10 cellular contexts compared by ENCODE assay signal in the genomic region with DNA sequence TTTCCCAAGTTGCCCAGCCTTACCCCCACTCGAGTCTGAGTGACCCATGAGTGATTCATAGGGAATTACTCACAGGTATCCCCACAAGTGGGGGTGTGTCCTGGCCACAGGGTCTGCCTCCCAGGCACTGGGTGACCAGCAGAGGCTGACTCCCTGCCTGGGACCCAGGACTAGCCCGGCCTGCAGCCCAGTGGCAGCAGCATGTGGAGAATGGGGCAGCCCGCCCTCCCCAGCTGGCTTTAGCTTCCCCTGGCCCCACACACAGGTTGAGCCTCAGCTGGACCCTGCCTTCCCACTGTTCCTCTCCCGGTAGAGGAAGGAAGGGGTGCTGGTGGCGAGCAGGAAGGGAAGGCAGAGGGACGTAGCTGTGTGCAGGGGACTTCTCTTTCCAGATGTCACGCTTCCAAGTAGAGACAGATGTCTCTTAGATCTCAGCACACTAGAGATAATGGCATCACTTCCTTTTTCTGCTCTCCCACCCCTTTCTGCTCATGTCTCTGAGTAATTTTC. TPM values are rescaled to one million over a fixed set of nuclear protein-coding genes. Genes with fewer than 3 reads are reported as not detected.
DNase-seq lines count a peak whose midpoint lies in the region; ATAC-seq and TF ChIP-seq lines count a peak whose summit lies in the region.
"Had no signal": no experiment of that assay in that cellular context is flagged by ENCODE, and none has a peak within 500 bp of the region (broad histone marks: within the 10 kb centered on the region; RNA-seq: fewer than 3 reads in every experiment).

No MANE protein-coding gene starts in this region.

- ATAC-seq in effector memory CD8-positive, alpha-beta T cell (replicated peaks), result no peak

- no peaks in the 10 kb centered on the region for H3K9me3 Mint-ChIP-seq in nephron
- no peaks in the 10 kb centered on the region for H3K9me3 Mint-ChIP-seq in effector memory CD8-positive, alpha-beta T cell

- H3K27ac ChIP-seq in smooth muscle cell (ENCODE audit: low read depth), result no peak overlapping the region
- H3K27ac ChIP-seq: SK-N-MC had no signal

- no peaks in the 10 kb centered on the region for H3K27me3 Mint-ChIP-seq in nephron (ENCODE audit: low read depth)
- H3K27me3 Mint-ChIP-seq in effector memory CD8-positive, alpha-beta T cell, result peaks cover 0 to 4% of the 10 kb centered on the region in 2 donors

- no peaks in the 10 kb centered on the region for H3K79me2 ChIP-seq in smooth muscle cell (ENCODE audit: low read depth)

- TF ChIP-seq CTCF in nephron (IDR thresholded peaks at IDR 0.05; ENCODE audit: unreplicated experiment in 3 of 3) (no peak), smooth muscle cell (IDR thresholded peaks at IDR 0.05; ENCODE audit: borderline replicate concordance, insufficient read depth, poor library complexity, severe bottlenecking) (no peak)

- H3K4me3 ChIP-seq in smooth muscle cell, result no peak overlapping the region
- H3K4me3 ChIP-seq: SK-N-MC had no signal

- H4K20me1 ChIP-seq in smooth muscle cell (ENCODE audit: low read depth), result no peaks in the 10 kb centered on the region

- H2AFZ ChIP-seq in smooth muscle cell (ENCODE audit: low read depth), result no peak overlapping the region

- H3K27ac Mint-ChIP-seq in nephron, result peak overlapping the region; percentile 50 to 78 (median 75)
- H3K27ac Mint-ChIP-seq in effector memory CD8-positive, alpha-beta T cell, result no peak overlapping the region

- H3K27me3 ChIP-seq in smooth muscle cell (ENCODE audit: low read depth), result no peaks in the 10 kb centered on the region

- no peaks in the 10 kb centered on the region for H3K9me3 ChIP-seq in smooth muscle cell (replicated peaks; ENCODE audit: low read depth)

- H3K4me1 Mint-ChIP-seq in nephron, result peaks cover 35% of the 10 kb centered on the region
- H3K4me1 Mint-ChIP-seq in effector memory CD8-positive, alpha-beta T cell (ENCODE audit: low read depth in 2 of 2), result peaks cover 0 to 4% of the 10 kb centered on the region in 2 donors

- H3K9ac ChIP-seq in smooth muscle cell (ENCODE audit: low read depth), result no peak overlapping the region

- no peaks in the 10 kb centered on the region for H3K36me3 ChIP-seq in smooth muscle cell (ENCODE audit: low read depth)

- no peak overlapping the region for H3K4me3 Mint-ChIP-seq in nephron
- H3K4me3 Mint-ChIP-seq in effector memory CD8-positive, alpha-beta T cell, result no peak overlapping the region

- H3K4me2 ChIP-seq in smooth muscle cell, result no peak overlapping the region

- WGBS in smooth muscle cell (ENCODE audit: low lambda C conversion rate), result 48% methylated on average over 7 of the region's 7 CpGs

- H3F3A ChIP-seq in smooth muscle cell (ENCODE audit: low read depth), result peaks cover 5% of the 10 kb centered on the region

- H3K36me3 Mint-ChIP-seq in nephron (ENCODE audit: low read depth), result peaks cover 9% of the 10 kb centered on the region
- no peaks in the 10 kb centered on the region for H3K36me3 Mint-ChIP-seq in effector memory CD8-positive, alpha-beta T cell (ENCODE audit: insufficient read depth)

- peaks cover 17% of the 10 kb centered on the region for H3K4me1 ChIP-seq in smooth muscle cell (ENCODE audit: low read depth)

- peak; percentile 36 for DNase-seq in Daoy (ENCODE audit: low read depth)
- peak; percentile 94 to 97 for DNase-seq in Kasumi-1 (lab: John Stamatoyannopoulos, UW)
- peak; percentile 54 for DNase-seq in amniotic epithelial cell (ENCODE audit: low read depth)
- no peak for DNase-seq in smooth muscle cell (lab: John Stamatoyannopoulos, UW; ENCODE audit: unreplicated experiment)
- no peak for DNase-seq in activated CD4-positive, CD25-positive, alpha-beta regulatory T cell (lab: John Stamatoyannopoulos, UW)
- DNase-seq in effector memory CD8-positive, alpha-beta T cell, result no peak
- DNase-seq in DMS114 treated with DMSO at 0.1 percent for 48 hours (lab: John Stamatoyannopoulos, UW; ENCODE audit: unreplicated experiment), result no peak
- DNase-seq: activated gamma-delta T cell treated with Interleukin-2 at 50 U/mL for 16 hours had no signal

RNA-seq across cellular contexts. Expression of a gene that starts 51.4 kb away (rescaled TPM):
- total RNA-seq in Daoy (2014; rRNA removed; shearing (Covaris generic)), result 0.40 TPM in 1 of 2 replicates, not detected in the other
- total RNA-seq in smooth muscle cell, result 6.5 and 14.7 TPM in 2 replicates
- polyA plus RNA-seq in smooth muscle cell, result 22.9 and 27.3 TPM in 2 replicates

Comparison
In these comparisons a context has a peak if more than half of its experiments do, and no peak if none do; other contexts are left out.
1. DNase-seq: peak in Daoy (single experiment), Kasumi-1 (2 of 2) and amniotic epithelial cell (single experiment); none in smooth muscle cell (single experiment), activated CD4-positive, CD25-positive, alpha-beta regulatory T cell (0 of 4), effector memory CD8-positive, alpha-beta T cell (0 of 3) and DMS114 treated with DMSO at 0.1 percent for 48 hours (single experiment).
2. H3K27ac Mint-ChIP-seq: peak in nephron (3 of 3); none in effector memory CD8-positive, alpha-beta T cell (0 of 2).